7 cellular contexts compared by ENCODE assay signal in genomic region chr3:49120096-49120437, GRCh38. TPM values are rescaled to one million over a fixed set of nuclear protein-coding genes. Genes with fewer than 3 reads are reported as not detected.
DNase-seq lines count a peak whose midpoint lies in the region; ATAC-seq and TF ChIP-seq lines count a peak whose summit lies in the region.

No MANE protein-coding gene starts in this region.

- peaks cover 15% of the 10 kb centered on the region for H3K79me2 ChIP-seq in neural cell (replicated peaks; ENCODE audit: insufficient read depth, low read length)

- DNase-seq in RWPE2 (ENCODE audit: low spot score), result no peak
- no peak for DNase-seq in epithelial cell of proximal tubule (ENCODE audit: low read depth)
- no peak for DNase-seq in cortex of kidney (lab: John Stamatoyannopoulos, UW)
- DNase-seq in medulla oblongata (ENCODE audit: extremely low spot score), result no peak

- TF ChIP-seq CTCF in RWPE2 (IDR thresholded peaks at IDR 0.05; ENCODE audit: poor library complexity, severe bottlenecking) (no peak), epithelial cell of proximal tubule (conservative IDR thresholded peaks at IDR 0.05; ENCODE audit: low read depth, low read length) (no peak), neural cell (IDR thresholded peaks at IDR 0.05; ENCODE audit: poor library complexity, severe bottlenecking) (no peak)

- H3K4me1 ChIP-seq in RWPE2 (ENCODE audit: insufficient read depth, poor library complexity, severe bottlenecking), result peaks cover 8% of the 10 kb centered on the region

- no peak for TF ChIP-seq RAD21 in neural cell (conservative IDR thresholded peaks at IDR 0.05)

- H3F3A ChIP-seq in neural cell (ENCODE audit: insufficient read depth, low read length, poor library complexity, severe bottlenecking), result no peaks in the 10 kb centered on the region

- no peaks in the 10 kb centered on the region for H4K20me1 ChIP-seq in neural cell (ENCODE audit: insufficient read depth)

- H2AFZ ChIP-seq in neural cell (ENCODE audit: low read depth, low read length), result peak overlapping the region; percentile 73

- H3K27me3 ChIP-seq in RWPE2 (ENCODE audit: insufficient read depth, poor library complexity, severe bottlenecking) (no peaks in the 10 kb centered on the region), neural cell (ENCODE audit: insufficient read depth, low read depth, low read length) (no peaks in the 10 kb centered on the region)

- peak; percentile 7 for ATAC-seq in GM21528 (IDR thresholded peaks at IDR 0.05; ENCODE audit: low FRiP score, unreplicated experiment)
- no peak for ATAC-seq in RWPE2 (ENCODE audit: low read depth)
- no peak for ATAC-seq in HG03196 (IDR thresholded peaks at IDR 0.05; ENCODE audit: unreplicated experiment)

- no peaks in the 10 kb centered on the region for H3K9me2 ChIP-seq in neural cell (ENCODE audit: insufficient read depth, low read length)

- H3K27ac ChIP-seq in RWPE2 (ENCODE audit: poor library complexity, severe bottlenecking) (peak overlapping the region; percentile 62), neural cell (ENCODE audit: low read length) (peak overlapping the region; percentile 92)

- no peaks in the 10 kb centered on the region for H3K9me3 ChIP-seq in RWPE2 (ENCODE audit: severe bottlenecking)
- no peaks in the 10 kb centered on the region for H3K9me3 ChIP-seq in neural cell (ENCODE audit: low read length)

- H3K36me3 ChIP-seq in RWPE2 (ENCODE audit: low read depth) (peaks cover 43% of the 10 kb centered on the region), neural cell (ENCODE audit: insufficient read depth, low read length) (peaks cover 6% of the 10 kb centered on the region)

- peak overlapping the region; percentile 100 for H3K4me2 ChIP-seq in neural cell (ENCODE audit: low read length)

- peak overlapping the region; percentile 97 for H3K9ac ChIP-seq in neural cell (ENCODE audit: low read length)

- H3K4me3 ChIP-seq in RWPE2 (ENCODE audit: severe bottlenecking) (peak overlapping the region; percentile 78), epithelial cell of proximal tubule (ENCODE audit: low read depth, low read length) (peak overlapping the region; percentile 90), neural cell (ENCODE audit: low read length) (peak overlapping the region; percentile 100)

- no peak for TF ChIP-seq EP300 in neural cell (conservative IDR thresholded peaks at IDR 0.05; ENCODE audit: poor library complexity, severe bottlenecking)

TF ChIP-seq in neural cell, 6 proteins besides CTCF, POLR2A, EP300 and RAD21:
- TF ChIP-seq EZH2 (IDR thresholded peaks at IDR 0.05; ENCODE audit: borderline replicate concordance, insufficient read depth, low read length, poor library complexity, severe bottlenecking) (no peak), MXI1 (conservative IDR thresholded peaks at IDR 0.05; ENCODE audit: poor library complexity, severe bottlenecking) (no peak), POLR2AphosphoS5 (IDR thresholded peaks at IDR 0.05) (no peak), SMC3 (conservative IDR thresholded peaks at IDR 0.05; ENCODE audit: poor library complexity) (no peak), TAF1 (IDR thresholded peaks at IDR 0.05; ENCODE audit: low read depth) (no peak)
- TF ChIP-seq, protein P1, sequence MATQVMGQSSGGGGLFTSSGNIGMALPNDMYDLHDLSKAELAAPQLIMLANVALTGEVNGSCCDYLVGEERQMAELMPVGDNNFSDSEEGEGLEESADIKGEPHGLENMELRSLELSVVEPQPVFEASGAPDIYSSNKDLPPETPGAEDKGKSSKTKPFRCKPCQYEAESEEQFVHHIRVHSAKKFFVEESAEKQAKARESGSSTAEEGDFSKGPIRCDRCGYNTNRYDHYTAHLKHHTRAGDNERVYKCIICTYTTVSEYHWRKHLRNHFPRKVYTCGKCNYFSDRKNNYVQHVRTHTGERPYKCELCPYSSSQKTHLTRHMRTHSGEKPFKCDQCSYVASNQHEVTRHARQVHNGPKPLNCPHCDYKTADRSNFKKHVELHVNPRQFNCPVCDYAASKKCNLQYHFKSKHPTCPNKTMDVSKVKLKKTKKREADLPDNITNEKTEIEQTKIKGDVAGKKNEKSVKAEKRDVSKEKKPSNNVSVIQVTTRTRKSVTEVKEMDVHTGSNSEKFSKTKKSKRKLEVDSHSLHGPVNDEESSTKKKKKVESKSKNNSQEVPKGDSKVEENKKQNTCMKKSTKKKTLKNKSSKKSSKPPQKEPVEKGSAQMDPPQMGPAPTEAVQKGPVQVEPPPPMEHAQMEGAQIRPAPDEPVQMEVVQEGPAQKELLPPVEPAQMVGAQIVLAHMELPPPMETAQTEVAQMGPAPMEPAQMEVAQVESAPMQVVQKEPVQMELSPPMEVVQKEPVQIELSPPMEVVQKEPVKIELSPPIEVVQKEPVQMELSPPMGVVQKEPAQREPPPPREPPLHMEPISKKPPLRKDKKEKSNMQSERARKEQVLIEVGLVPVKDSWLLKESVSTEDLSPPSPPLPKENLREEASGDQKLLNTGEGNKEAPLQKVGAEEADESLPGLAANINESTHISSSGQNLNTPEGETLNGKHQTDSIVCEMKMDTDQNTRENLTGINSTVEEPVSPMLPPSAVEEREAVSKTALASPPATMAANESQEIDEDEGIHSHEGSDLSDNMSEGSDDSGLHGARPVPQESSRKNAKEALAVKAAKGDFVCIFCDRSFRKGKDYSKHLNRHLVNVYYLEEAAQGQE (IDR thresholded peaks at IDR 0.05; ENCODE audit: borderline replicate concordance), result no peak

RNA-seq across cellular contexts. Expression of gene USP19, which starts 0.6 kb away (rescaled TPM):
- 34.7 and 35.9 TPM in 2 replicates for total RNA-seq in epithelial cell of proximal tubule
- 58.5 and 62.0 TPM in 2 replicates for polyA plus RNA-seq in neural cell
- polyA minus RNA-seq in neural cell, result 64.7 and 67.2 TPM in 2 replicates

RNA-seq across cellular contexts. Expression of gene LAMB2, which starts 12.8 kb away (rescaled TPM):
- total RNA-seq in epithelial cell of proximal tubule, result 116 and 232 TPM in 2 replicates
- 2.0 and 15.9 TPM in 2 replicates for polyA plus RNA-seq in neural cell
- 1.5 and 4.1 TPM in 2 replicates for polyA minus RNA-seq in neural cell

RNA-seq across cellular contexts. Expression of gene QARS1, which starts 15.5 kb away (rescaled TPM):
- 299 and 306 TPM in 2 replicates for total RNA-seq in epithelial cell of proximal tubule
- polyA plus RNA-seq in neural cell, result 174 and 212 TPM in 2 replicates
- 196 and 206 TPM in 2 replicates for polyA minus RNA-seq in neural cell

RNA-seq across cellular contexts. Expression of gene QRICH1, which starts 26.2 kb away (rescaled TPM):
- 53.6 and 103 TPM in 2 replicates for total RNA-seq in epithelial cell of proximal tubule
- polyA plus RNA-seq in neural cell, result 87.5 and 122 TPM in 2 replicates
- 197 and 304 TPM in 2 replicates for polyA minus RNA-seq in neural cell

RNA-seq across cellular contexts. Expression of gene CCDC71, which starts 46.1 kb away (rescaled TPM):
- total RNA-seq in epithelial cell of proximal tubule, result 33.4 and 44.4 TPM in 2 replicates
- 14.8 and 25.7 TPM in 2 replicates for polyA plus RNA-seq in neural cell
- polyA minus RNA-seq in neural cell, result 37.2 and 38.5 TPM in 2 replicates
